8 cellular contexts compared by ENCODE assay signal in genomic region chr7:152522551-152522950, GRCh38.
DNase-seq lines count a peak whose midpoint lies in the region; ATAC-seq and TF ChIP-seq lines count a peak whose summit lies in the region.

No MANE protein-coding gene starts in this region.

- no TSS peak for BruUV-seq in OCI-LY7 (replicated peaks; lab: Mats Ljungman, UMichigan)

- CTCF ChIA-PET in OCI-LY7 (lab: Charles Lee; ENCODE audit: unreplicated experiment), result no interaction called here

- peaks cover 9% of the 10 kb centered on the region for H3K27me3 Mint-ChIP-seq in GM23338 (ENCODE audit: insufficient read depth, low read depth, poor library complexity)
- peaks cover 2% of the 10 kb centered on the region for H3K27me3 Mint-ChIP-seq in activated T-helper 1 cell treated with anti-CD3 and anti-CD28 coated beads, Interleukin-12 subunit alpha, Interleukin-12 subunit beta, Interleukin-2, Interleukin-4 antibody, amounts not matched to agents 30 ng/mL and 10 ng/mL and 1 ng/mL, durations not matched to agents 14 hours and 24 hours and 36 hours (ENCODE audit: insufficient read depth)

- no peaks in the 10 kb centered on the region for H3K36me3 ChIP-seq in GM23338 (ENCODE audit: insufficient read depth)
- no peaks in the 10 kb centered on the region for H3K36me3 ChIP-seq in OCI-LY7 (ENCODE audit: insufficient read depth, low read length)
- no peaks in the 10 kb centered on the region for H3K36me3 ChIP-seq in brain microvascular endothelial cell (replicated peaks)

- in situ Hi-C loops in brain microvascular endothelial cell (cut with HindIII; ENCODE audit: low pct_ligation_motif_present, low sequenced_read_pairs), result no loop called here

- H3K9me3 Mint-ChIP-seq in GM23338, result peaks cover 10% of the 10 kb centered on the region; the same call in 2 of the 3 replicates
- peaks cover 16% of the 10 kb centered on the region for H3K9me3 Mint-ChIP-seq in activated T-helper 1 cell treated with anti-CD3 and anti-CD28 coated beads, Interleukin-12 subunit alpha, Interleukin-12 subunit beta, Interleukin-2, Interleukin-4 antibody, amounts not matched to agents 30 ng/mL and 10 ng/mL and 1 ng/mL, durations not matched to agents 14 hours and 24 hours and 36 hours

- H3K9me2 ChIP-seq in GM23338 (ENCODE audit: insufficient read depth) (no peaks in the 10 kb centered on the region), OCI-LY7 (ENCODE audit: insufficient read depth, low read length) (no peaks in the 10 kb centered on the region)

- no peak overlapping the region for H3K27ac Mint-ChIP-seq in GM23338
- no peak overlapping the region for H3K27ac Mint-ChIP-seq in activated T-helper 1 cell treated with anti-CD3 and anti-CD28 coated beads, Interleukin-12 subunit alpha, Interleukin-12 subunit beta, Interleukin-2, Interleukin-4 antibody, amounts not matched to agents 30 ng/mL and 10 ng/mL and 1 ng/mL, durations not matched to agents 14 hours and 24 hours and 36 hours

- TF ChIP-seq CTCF in GM23338 (conservative IDR thresholded peaks at IDR 0.05; ENCODE audit: low read depth in 2 of 2) (no peak), fibroblast of villous mesenchyme (IDR thresholded peaks at IDR 0.05; ENCODE audit: insufficient read depth, low read depth, low read length) (no peak), retinal pigment epithelial cell (conservative IDR thresholded peaks at IDR 0.05; ENCODE audit: low read depth, low read length) (no peak), OCI-LY7 (conservative IDR thresholded peaks at IDR 0.05; ENCODE audit: low read length) (no peak), brain microvascular endothelial cell (IDR thresholded peaks at IDR 0.05; ENCODE audit: low read depth, low read length, missing control alignments) (no peak)

- peak; percentile 54; the same call in 2 of the 3 replicates for ATAC-seq in GM23338

- H3K4me2 ChIP-seq in GM23338 (peak overlapping the region; percentile 57; the same call in 1 of the 2 replicates), OCI-LY7 (ENCODE audit: low read length) (no peak overlapping the region)

- H3K79me2 ChIP-seq in GM23338 (replicated peaks; ENCODE audit: insufficient read depth), result no peaks in the 10 kb centered on the region
- no peaks in the 10 kb centered on the region for H3K79me2 ChIP-seq in OCI-LY7 (ENCODE audit: insufficient read depth, low read depth, low read length)

- POLR2A ChIA-PET in OCI-LY7 (lab: Charles Lee), result interaction anchor here (0.7 kb wide), 1 partner anchor 76 kb away, joined by 3 read pairs; no protein-coding TSS in a partner anchor

- H2AFZ ChIP-seq in GM23338 (peak overlapping the region; percentile 97), OCI-LY7 (ENCODE audit: low read length) (no peak overlapping the region)

- H3K36me3 Mint-ChIP-seq in GM23338 (ENCODE audit: low read depth), result peaks cover 3% of the 10 kb centered on the region; the same call in 2 of the 3 replicates
- no peaks in the 10 kb centered on the region for H3K36me3 Mint-ChIP-seq in activated T-helper 1 cell treated with anti-CD3 and anti-CD28 coated beads, Interleukin-12 subunit alpha, Interleukin-12 subunit beta, Interleukin-2, Interleukin-4 antibody, amounts not matched to agents 30 ng/mL and 10 ng/mL and 1 ng/mL, durations not matched to agents 14 hours and 24 hours and 36 hours (ENCODE audit: low read depth)

- H3K9me3 ChIP-seq in OCI-LY7 (ENCODE audit: low read length), result no peaks in the 10 kb centered on the region

- H3F3A ChIP-seq in GM23338 (replicated peaks; ENCODE audit: low read depth), result no peaks in the 10 kb centered on the region

- intact Hi-C loops in OCI-LY7 (cut with micrococcal nuclease; ENCODE audit: unreplicated experiment), result no loop called here
- intact Hi-C loops in activated T-helper 1 cell treated with anti-CD3 and anti-CD28 coated beads, Interleukin-12 subunit alpha, Interleukin-12 subunit beta, Interleukin-2, Interleukin-4 antibody, amounts not matched to agents 30 ng/mL and 10 ng/mL and 1 ng/mL, durations not matched to agents 14 hours and 24 hours and 36 hours (cut with micrococcal nuclease), result no loop called here

- H4K20me1 ChIP-seq in GM23338 (replicated peaks; ENCODE audit: insufficient read depth), result no peaks in the 10 kb centered on the region
- H4K20me1 ChIP-seq in OCI-LY7 (ENCODE audit: insufficient read depth, low read length), result no peaks in the 10 kb centered on the region

- H3K4me1 ChIP-seq in GM23338 (ENCODE audit: insufficient read depth), result peaks cover 16% of the 10 kb centered on the region
- no peaks in the 10 kb centered on the region for H3K4me1 ChIP-seq in OCI-LY7 (ENCODE audit: insufficient read depth, low read length, poor library complexity, severe bottlenecking)

- DNase-seq in GM23338 (ENCODE audit: low spot score), result peak; percentile 25
- peak; percentile 33 for DNase-seq in NCI-H82 treated with DMSO at 0.1 percent for 48 hours (lab: John Stamatoyannopoulos, UW; ENCODE audit: unreplicated experiment)
- DNase-seq in fibroblast of villous mesenchyme (ENCODE audit: low read depth), result peak; percentile 34
- DNase-seq in retinal pigment epithelial cell (ENCODE audit: low read depth), result no peak
- DNase-seq in OCI-LY7 (ENCODE audit: low spot score), result no peak
- DNase-seq in activated naive CD4-positive, alpha-beta T cell treated with Interleukin-2 at 50 U/mL for 16 hours, result no peak
- no peak for DNase-seq in activated T-helper 1 cell treated with anti-CD3 and anti-CD28 coated beads, Interleukin-12 subunit alpha, Interleukin-12 subunit beta, Interleukin-2, Interleukin-4 antibody, amounts not matched to agents 30 ng/mL and 10 ng/mL and 1 ng/mL, durations not matched to agents 14 hours and 24 hours and 36 hours (ENCODE audit: low spot score)
- no peak for DNase-seq in brain microvascular endothelial cell

- H3K4me1 Mint-ChIP-seq in GM23338, result peaks cover 20% of the 10 kb centered on the region
- no peaks in the 10 kb centered on the region for H3K4me1 Mint-ChIP-seq in activated T-helper 1 cell treated with anti-CD3 and anti-CD28 coated beads, Interleukin-12 subunit alpha, Interleukin-12 subunit beta, Interleukin-2, Interleukin-4 antibody, amounts not matched to agents 30 ng/mL and 10 ng/mL and 1 ng/mL, durations not matched to agents 14 hours and 24 hours and 36 hours (ENCODE audit: low read depth)

- H3K4me3 ChIP-seq in GM23338, result no peak overlapping the region
- peak overlapping the region; percentile 30 for H3K4me3 ChIP-seq in fibroblast of villous mesenchyme (ENCODE audit: low read depth, low read length)
- peak overlapping the region; percentile 29 for H3K4me3 ChIP-seq in retinal pigment epithelial cell (ENCODE audit: low read length)
- H3K4me3 ChIP-seq in OCI-LY7 (ENCODE audit: low read depth, low read length, poor library complexity, severe bottlenecking), result no peak overlapping the region
- no peak overlapping the region for H3K4me3 ChIP-seq in brain microvascular endothelial cell (ENCODE audit: low read depth, low read length)

- H3K27me3 ChIP-seq in GM23338 (ENCODE audit: insufficient read depth) (no peaks in the 10 kb centered on the region), brain microvascular endothelial cell (replicated peaks) (no peaks in the 10 kb centered on the region)

- H3K4me3 Mint-ChIP-seq in GM23338, result no peak overlapping the region
- H3K4me3 Mint-ChIP-seq in activated T-helper 1 cell treated with anti-CD3 and anti-CD28 coated beads, Interleukin-12 subunit alpha, Interleukin-12 subunit beta, Interleukin-2, Interleukin-4 antibody, amounts not matched to agents 30 ng/mL and 10 ng/mL and 1 ng/mL, durations not matched to agents 14 hours and 24 hours and 36 hours, result no peak overlapping the region

- H3K27ac ChIP-seq in GM23338 (ENCODE audit: low read depth) (no peak overlapping the region), OCI-LY7 (ENCODE audit: low read depth, low read length, poor library complexity, severe bottlenecking) (no peak overlapping the region), brain microvascular endothelial cell (no peak overlapping the region)

TF ChIP-seq in GM23338, 12 proteins besides CTCF, POLR2A, EP300 and RAD21:
- no peak for TF ChIP-seq EZH2 (IDR thresholded peaks at IDR 0.05; ENCODE audit: low read depth, unreplicated experiment)
- TF ChIP-seq ETS1 (IDR thresholded peaks at IDR 0.05), result no peak
- TF ChIP-seq REST (IDR thresholded peaks at IDR 0.05; ENCODE audit: unreplicated experiment), result no peak

Comparison
In these comparisons a context has a peak if more than half of its experiments do, and no peak if none do; other contexts are left out.
1. DNase-seq: peak in GM23338 (single experiment), NCI-H82 treated with DMSO at 0.1 percent for 48 hours (single experiment) and fibroblast of villous mesenchyme (single experiment); none in retinal pigment epithelial cell (single experiment), OCI-LY7 (single experiment), activated naive CD4-positive, alpha-beta T cell treated with Interleukin-2 at 50 U/mL for 16 hours (single experiment), activated T-helper 1 cell treated with anti-CD3 and anti-CD28 coated beads, Interleukin-12 subunit alpha, Interleukin-12 subunit beta, Interleukin-2, Interleukin-4 antibody, amounts not matched to agents 30 ng/mL and 10 ng/mL and 1 ng/mL, durations not matched to agents 14 hours and 24 hours and 36 hours (single experiment) and brain microvascular endothelial cell (single experiment).
2. H3K4me3 ChIP-seq: peak in fibroblast of villous mesenchyme (single experiment) and retinal pigment epithelial cell (single experiment); none in GM23338 (single experiment), OCI-LY7 (single experiment) and brain microvascular endothelial cell (single experiment).